1 cellular context compared by ENCODE assay signal in the genomic region with DNA sequence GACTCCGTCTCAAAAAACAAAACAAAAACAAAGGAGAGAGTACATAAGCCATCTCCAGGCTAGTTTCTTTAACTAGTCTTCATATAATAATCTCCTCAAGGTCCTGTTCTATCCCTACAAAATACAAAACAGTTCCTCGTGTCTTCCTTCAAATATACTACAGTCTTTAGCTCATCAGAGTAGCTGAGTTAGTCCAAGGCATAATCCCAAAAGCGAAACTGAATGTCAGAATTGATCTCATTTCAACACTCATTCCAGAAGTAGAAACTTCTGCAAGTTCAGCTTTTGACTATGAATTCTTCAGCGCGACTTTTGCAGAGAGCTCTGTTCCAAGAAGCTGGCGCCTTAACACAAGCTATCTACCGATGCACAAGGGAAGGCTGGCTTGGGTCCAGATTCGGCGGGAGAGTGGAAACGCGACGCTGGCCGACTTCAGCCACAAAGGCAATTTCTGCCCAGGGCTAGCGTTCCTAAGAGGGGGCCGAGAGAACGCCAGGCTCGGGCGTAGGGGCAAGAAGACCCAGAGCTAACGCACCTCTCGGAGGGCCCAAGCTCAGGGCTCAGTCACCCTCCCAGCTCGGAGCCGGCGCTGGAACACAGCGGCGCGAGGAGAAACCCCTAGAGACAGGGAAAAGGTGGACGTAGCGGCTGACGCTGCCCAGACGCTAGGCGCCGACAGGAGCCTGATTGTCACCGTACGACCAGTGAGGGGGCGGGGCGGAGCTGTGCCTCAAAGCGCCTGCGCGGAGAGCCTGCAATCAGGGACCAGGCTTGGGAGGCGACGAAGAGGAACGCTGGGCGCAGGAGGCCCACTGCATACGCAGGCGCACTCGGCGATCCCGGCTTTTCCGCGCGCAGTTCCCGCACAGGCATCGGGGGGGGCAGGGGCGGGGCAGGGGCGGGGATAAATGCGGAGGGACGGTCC.
TF ChIP-seq lines count a peak whose summit lies in the region.

No MANE protein-coding gene starts in this region.

TF ChIP-seq in K562, 482 proteins besides CTCF, POLR2A, EP300 and RAD21 (continued from another document and continues in another):
- TF ChIP-seq, protein P1, sequence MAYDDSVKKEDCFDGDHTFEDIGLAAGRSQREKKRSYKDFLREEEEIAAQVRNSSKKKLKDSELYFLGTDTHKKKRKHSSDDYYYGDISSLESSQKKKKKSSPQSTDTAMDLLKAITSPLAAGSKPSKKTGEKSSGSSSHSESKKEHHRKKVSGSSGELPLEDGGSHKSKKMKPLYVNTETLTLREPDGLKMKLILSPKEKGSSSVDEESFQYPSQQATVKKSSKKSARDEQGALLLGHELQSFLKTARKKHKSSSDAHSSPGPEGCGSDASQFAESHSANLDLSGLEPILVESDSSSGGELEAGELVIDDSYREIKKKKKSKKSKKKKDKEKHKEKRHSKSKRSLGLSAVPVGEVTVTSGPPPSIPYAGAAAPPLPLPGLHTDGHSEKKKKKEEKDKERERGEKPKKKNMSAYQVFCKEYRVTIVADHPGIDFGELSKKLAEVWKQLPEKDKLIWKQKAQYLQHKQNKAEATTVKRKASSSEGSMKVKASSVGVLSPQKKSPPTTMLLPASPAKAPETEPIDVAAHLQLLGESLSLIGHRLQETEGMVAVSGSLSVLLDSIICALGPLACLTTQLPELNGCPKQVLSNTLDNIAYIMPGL (CRISPR knock-in tag; IDR thresholded peaks at IDR 0.05), result 0 out of 2 replicates have a peak, but pooled peaks have one; percentile 16
- TF ChIP-seq BRD4 (IDR thresholded peaks at IDR 0.05), result no peak
- no peak for TF ChIP-seq HMG20A (CRISPR knock-in tag; conservative IDR thresholded peaks at IDR 0.05)
- TF ChIP-seq MTA3 (IDR thresholded peaks at IDR 0.05; ENCODE audit: borderline replicate concordance), result no peak; the same call in 1 of the 2 replicates
- peak; percentile 40; the same call in 1 of the 2 replicates for TF ChIP-seq SMARCE1 (IDR thresholded peaks at IDR 0.05)
- no peak for TF ChIP-seq ZNF551 (CRISPR knock-in tag; IDR thresholded peaks at IDR 0.05)
- TF ChIP-seq KLF13 (tag; IDR thresholded peaks at IDR 0.05; ENCODE audit: borderline replicate concordance, low read depth), result no peak
- TF ChIP-seq PML (IDR thresholded peaks at IDR 0.05; ENCODE audit: low read length), result peak; percentile 84
- TF ChIP-seq, protein P2, sequence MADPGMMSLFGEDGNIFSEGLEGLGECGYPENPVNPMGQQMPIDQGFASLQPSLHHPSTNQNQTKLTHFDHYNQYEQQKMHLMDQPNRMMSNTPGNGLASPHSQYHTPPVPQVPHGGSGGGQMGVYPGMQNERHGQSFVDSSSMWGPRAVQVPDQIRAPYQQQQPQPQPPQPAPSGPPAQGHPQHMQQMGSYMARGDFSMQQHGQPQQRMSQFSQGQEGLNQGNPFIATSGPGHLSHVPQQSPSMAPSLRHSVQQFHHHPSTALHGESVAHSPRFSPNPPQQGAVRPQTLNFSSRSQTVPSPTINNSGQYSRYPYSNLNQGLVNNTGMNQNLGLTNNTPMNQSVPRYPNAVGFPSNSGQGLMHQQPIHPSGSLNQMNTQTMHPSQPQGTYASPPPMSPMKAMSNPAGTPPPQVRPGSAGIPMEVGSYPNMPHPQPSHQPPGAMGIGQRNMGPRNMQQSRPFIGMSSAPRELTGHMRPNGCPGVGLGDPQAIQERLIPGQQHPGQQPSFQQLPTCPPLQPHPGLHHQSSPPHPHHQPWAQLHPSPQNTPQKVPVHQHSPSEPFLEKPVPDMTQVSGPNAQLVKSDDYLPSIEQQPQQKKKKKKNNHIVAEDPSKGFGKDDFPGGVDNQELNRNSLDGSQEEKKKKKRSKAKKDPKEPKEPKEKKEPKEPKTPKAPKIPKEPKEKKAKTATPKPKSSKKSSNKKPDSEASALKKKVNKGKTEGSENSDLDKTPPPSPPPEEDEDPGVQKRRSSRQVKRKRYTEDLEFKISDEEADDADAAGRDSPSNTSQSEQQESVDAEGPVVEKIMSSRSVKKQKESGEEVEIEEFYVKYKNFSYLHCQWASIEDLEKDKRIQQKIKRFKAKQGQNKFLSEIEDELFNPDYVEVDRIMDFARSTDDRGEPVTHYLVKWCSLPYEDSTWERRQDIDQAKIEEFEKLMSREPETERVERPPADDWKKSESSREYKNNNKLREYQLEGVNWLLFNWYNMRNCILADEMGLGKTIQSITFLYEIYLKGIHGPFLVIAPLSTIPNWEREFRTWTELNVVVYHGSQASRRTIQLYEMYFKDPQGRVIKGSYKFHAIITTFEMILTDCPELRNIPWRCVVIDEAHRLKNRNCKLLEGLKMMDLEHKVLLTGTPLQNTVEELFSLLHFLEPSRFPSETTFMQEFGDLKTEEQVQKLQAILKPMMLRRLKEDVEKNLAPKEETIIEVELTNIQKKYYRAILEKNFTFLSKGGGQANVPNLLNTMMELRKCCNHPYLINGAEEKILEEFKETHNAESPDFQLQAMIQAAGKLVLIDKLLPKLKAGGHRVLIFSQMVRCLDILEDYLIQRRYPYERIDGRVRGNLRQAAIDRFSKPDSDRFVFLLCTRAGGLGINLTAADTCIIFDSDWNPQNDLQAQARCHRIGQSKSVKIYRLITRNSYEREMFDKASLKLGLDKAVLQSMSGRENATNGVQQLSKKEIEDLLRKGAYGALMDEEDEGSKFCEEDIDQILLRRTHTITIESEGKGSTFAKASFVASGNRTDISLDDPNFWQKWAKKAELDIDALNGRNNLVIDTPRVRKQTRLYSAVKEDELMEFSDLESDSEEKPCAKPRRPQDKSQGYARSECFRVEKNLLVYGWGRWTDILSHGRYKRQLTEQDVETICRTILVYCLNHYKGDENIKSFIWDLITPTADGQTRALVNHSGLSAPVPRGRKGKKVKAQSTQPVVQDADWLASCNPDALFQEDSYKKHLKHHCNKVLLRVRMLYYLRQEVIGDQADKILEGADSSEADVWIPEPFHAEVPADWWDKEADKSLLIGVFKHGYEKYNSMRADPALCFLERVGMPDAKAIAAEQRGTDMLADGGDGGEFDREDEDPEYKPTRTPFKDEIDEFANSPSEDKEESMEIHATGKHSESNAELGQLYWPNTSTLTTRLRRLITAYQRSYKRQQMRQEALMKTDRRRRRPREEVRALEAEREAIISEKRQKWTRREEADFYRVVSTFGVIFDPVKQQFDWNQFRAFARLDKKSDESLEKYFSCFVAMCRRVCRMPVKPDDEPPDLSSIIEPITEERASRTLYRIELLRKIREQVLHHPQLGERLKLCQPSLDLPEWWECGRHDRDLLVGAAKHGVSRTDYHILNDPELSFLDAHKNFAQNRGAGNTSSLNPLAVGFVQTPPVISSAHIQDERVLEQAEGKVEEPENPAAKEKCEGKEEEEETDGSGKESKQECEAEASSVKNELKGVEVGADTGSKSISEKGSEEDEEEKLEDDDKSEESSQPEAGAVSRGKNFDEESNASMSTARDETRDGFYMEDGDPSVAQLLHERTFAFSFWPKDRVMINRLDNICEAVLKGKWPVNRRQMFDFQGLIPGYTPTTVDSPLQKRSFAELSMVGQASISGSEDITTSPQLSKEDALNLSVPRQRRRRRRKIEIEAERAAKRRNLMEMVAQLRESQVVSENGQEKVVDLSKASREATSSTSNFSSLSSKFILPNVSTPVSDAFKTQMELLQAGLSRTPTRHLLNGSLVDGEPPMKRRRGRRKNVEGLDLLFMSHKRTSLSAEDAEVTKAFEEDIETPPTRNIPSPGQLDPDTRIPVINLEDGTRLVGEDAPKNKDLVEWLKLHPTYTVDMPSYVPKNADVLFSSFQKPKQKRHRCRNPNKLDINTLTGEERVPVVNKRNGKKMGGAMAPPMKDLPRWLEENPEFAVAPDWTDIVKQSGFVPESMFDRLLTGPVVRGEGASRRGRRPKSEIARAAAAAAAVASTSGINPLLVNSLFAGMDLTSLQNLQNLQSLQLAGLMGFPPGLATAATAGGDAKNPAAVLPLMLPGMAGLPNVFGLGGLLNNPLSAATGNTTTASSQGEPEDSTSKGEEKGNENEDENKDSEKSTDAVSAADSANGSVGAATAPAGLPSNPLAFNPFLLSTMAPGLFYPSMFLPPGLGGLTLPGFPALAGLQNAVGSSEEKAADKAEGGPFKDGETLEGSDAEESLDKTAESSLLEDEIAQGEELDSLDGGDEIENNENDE (IDR thresholded peaks at IDR 0.05; ENCODE audit: low read depth, low read length), result no peak
- no peak for TF ChIP-seq ZNF217 (CRISPR knock-in tag; IDR thresholded peaks at IDR 0.05)
- TF ChIP-seq, protein P3, sequence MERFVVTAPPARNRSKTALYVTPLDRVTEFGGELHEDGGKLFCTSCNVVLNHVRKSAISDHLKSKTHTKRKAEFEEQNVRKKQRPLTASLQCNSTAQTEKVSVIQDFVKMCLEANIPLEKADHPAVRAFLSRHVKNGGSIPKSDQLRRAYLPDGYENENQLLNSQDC (CRISPR knock-in tag; IDR thresholded peaks at IDR 0.05), result no peak
- peak; percentile 70; the same call in 1 of the 2 replicates for TF ChIP-seq SMARCA4 (IDR thresholded peaks at IDR 0.05)
- no peak; a peak in 2 of 4 replicates for TF ChIP-seq SIN3A (IDR thresholded peaks at IDR 0.05; ENCODE audit: borderline replicate concordance in 2 of 2, control insufficient read depth in 1 of 2, low read depth in 2 of 2, low read length in 2 of 2)
- TF ChIP-seq KDM1A (IDR thresholded peaks at IDR 0.05), result no peak; a peak in 1 of 4 replicates
- TF ChIP-seq, protein P4, sequence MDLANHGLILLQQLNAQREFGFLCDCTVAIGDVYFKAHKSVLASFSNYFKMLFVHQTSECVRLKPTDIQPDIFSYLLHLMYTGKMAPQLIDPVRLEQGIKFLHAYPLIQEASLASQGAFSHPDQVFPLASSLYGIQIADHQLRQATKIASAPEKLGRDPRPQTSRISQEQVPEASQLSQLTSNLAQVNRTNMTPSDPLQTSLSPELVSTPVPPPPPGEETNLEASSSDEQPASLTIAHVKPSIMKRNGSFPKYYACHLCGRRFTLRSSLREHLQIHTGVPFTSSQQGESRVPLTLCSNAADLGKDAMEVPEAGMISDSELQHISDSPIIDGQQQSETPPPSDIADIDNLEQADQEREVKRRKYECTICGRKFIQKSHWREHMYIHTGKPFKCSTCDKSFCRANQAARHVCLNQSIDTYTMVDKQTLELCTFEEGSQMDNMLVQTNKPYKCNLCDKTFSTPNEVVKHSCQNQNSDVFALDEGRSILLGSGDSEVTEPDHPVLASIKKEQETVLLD (IDR thresholded peaks at IDR 0.05), result peak; percentile 91
- TF ChIP-seq, protein P5, sequence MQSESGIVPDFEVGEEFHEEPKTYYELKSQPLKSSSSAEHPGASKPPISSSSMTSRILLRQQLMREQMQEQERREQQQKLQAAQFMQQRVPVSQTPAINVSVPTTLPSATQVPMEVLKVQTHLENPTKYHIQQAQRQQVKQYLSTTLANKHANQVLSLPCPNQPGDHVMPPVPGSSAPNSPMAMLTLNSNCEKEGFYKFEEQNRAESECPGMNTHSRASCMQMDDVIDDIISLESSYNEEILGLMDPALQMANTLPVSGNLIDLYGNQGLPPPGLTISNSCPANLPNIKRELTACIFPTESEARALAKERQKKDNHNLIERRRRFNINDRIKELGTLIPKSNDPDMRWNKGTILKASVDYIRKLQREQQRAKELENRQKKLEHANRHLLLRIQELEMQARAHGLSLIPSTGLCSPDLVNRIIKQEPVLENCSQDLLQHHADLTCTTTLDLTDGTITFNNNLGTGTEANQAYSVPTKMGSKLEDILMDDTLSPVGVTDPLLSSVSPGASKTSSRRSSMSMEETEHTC (IDR thresholded peaks at IDR 0.05), result no peak
- TF ChIP-seq NFATC3 (IDR thresholded peaks at IDR 0.05), result no peak
- TF ChIP-seq, protein P6, sequence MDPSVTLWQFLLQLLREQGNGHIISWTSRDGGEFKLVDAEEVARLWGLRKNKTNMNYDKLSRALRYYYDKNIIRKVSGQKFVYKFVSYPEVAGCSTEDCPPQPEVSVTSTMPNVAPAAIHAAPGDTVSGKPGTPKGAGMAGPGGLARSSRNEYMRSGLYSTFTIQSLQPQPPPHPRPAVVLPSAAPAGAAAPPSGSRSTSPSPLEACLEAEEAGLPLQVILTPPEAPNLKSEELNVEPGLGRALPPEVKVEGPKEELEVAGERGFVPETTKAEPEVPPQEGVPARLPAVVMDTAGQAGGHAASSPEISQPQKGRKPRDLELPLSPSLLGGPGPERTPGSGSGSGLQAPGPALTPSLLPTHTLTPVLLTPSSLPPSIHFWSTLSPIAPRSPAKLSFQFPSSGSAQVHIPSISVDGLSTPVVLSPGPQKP (CRISPR knock-in tag; IDR thresholded peaks at IDR 0.05), result no peak
- TF ChIP-seq ZNF324 (CRISPR knock-in tag; IDR thresholded peaks at IDR 0.05), result no peak; the same call in 1 of the 2 replicates
- TF ChIP-seq ZNF124 (CRISPR knock-in tag; IDR thresholded peaks at IDR 0.05), result no peak
- TF ChIP-seq NFIC (IDR thresholded peaks at IDR 0.05), result peak; percentile 98
- TF ChIP-seq HDAC3 (IDR thresholded peaks at IDR 0.05; ENCODE audit: borderline replicate concordance, partially characterized antibody), result peak; percentile 7
- TF ChIP-seq ZNF354B (CRISPR knock-in tag; IDR thresholded peaks at IDR 0.05), result no peak
- no peak; a peak in 1 of 4 replicates for TF ChIP-seq FOXK2 (conservative IDR thresholded peaks at IDR 0.05 in 1 of 2, IDR thresholded peaks at IDR 0.05 in 1 of 2; ENCODE audit: low read depth in 2 of 2)
- TF ChIP-seq NR3C1 (CRISPR knock-in tag; IDR thresholded peaks at IDR 0.05), result no peak
- TF ChIP-seq ETV1 (tag; conservative IDR thresholded peaks at IDR 0.05; ENCODE audit: low read depth), result no peak
- TF ChIP-seq, protein P7, sequence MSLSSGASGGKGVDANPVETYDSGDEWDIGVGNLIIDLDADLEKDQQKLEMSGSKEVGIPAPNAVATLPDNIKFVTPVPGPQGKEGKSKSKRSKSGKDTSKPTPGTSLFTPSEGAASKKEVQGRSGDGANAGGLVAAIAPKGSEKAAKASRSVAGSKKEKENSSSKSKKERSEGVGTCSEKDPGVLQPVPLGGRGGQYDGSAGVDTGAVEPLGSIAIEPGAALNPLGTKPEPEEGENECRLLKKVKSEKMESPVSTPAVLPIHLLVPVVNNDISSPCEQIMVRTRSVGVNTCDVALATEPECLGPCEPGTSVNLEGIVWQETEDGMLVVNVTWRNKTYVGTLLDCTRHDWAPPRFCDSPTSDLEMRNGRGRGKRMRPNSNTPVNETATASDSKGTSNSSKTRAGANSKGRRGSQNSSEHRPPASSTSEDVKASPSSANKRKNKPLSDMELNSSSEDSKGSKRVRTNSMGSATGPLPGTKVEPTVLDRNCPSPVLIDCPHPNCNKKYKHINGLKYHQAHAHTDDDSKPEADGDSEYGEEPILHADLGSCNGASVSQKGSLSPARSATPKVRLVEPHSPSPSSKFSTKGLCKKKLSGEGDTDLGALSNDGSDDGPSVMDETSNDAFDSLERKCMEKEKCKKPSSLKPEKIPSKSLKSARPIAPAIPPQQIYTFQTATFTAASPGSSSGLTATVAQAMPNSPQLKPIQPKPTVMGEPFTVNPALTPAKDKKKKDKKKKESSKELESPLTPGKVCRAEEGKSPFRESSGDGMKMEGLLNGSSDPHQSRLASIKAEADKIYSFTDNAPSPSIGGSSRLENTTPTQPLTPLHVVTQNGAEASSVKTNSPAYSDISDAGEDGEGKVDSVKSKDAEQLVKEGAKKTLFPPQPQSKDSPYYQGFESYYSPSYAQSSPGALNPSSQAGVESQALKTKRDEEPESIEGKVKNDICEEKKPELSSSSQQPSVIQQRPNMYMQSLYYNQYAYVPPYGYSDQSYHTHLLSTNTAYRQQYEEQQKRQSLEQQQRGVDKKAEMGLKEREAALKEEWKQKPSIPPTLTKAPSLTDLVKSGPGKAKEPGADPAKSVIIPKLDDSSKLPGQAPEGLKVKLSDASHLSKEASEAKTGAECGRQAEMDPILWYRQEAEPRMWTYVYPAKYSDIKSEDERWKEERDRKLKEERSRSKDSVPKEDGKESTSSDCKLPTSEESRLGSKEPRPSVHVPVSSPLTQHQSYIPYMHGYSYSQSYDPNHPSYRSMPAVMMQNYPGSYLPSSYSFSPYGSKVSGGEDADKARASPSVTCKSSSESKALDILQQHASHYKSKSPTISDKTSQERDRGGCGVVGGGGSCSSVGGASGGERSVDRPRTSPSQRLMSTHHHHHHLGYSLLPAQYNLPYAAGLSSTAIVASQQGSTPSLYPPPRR (CRISPR knock-in tag; IDR thresholded peaks at IDR 0.05; ENCODE audit: borderline replicate concordance), result 0 out of 2 replicates have a peak, but pooled peaks have one; percentile 44
- peak in 2 of 3 experiments; percentile 22 to 37 for TF ChIP-seq YY1 (IDR thresholded peaks at IDR 0.05; ENCODE audit: borderline replicate concordance in 1 of 3, control insufficient read depth in 1 of 3, extremely low read depth in 1 of 3, insufficient read depth in 3 of 3, insufficient read length in 1 of 3, insufficient replicate concordance in 2 of 3, low read depth in 1 of 3, low read length in 2 of 3)
- TF ChIP-seq HMG20B (CRISPR knock-in tag; IDR thresholded peaks at IDR 0.05), result no peak
- no peak for TF ChIP-seq ZNF24 (IDR thresholded peaks at IDR 0.05)
